Comparison of ENCODE assay signal across 24 cellular contexts in genomic region chr7:37947840-37948198, GRCh38. TPM values are rescaled to one million over a fixed set of nuclear protein-coding genes. Genes with fewer than 3 reads are reported as not detected.
"Had no signal": no experiment of that assay in that cellular context is flagged by ENCODE, and none has a peak within 500 bp of the region (broad histone marks: within the 10 kb centered on the region; RNA-seq: fewer than 3 reads in every experiment).

No MANE protein-coding gene starts in this region.

- H3K4me3 Mint-ChIP-seq: activated B cell treated with CpG ODN at 0.5 μM for 24 hours; activated CD8-positive, alpha-beta T cell treated with anti-CD3 and anti-CD28 coated beads for 36 hours; activated naive CD4-positive, alpha-beta T cell treated with anti-CD3 and anti-CD28 coated beads, Interleukin-2, amount 50 U/mL, for 24 hours; activated T-cell treated with anti-CD3 and anti-CD28 coated beads, Interleukin-2, amount 50 U/mL, for 4 hours; activated T-helper 17 cell treated with anti-CD3 and anti-CD28 coated beads, Interleukin-2, amount 50 U/mL, for 72 hours; naive thymus-derived CD4-positive, alpha-beta T cell; neural crest cell; stimulated activated memory B cell treated with anti-CD40 and anti-IgM and Interleukin-4, amounts not matched to agents 10 μg/mL and 1 μg/mL and 100 μg/mL, for 72 hours; T-cell had no signal

- ATAC-seq: activated CD8-positive, alpha-beta T cell treated with anti-CD3 and anti-CD28 coated beads for 36 hours; activated T-cell treated with anti-CD3 and anti-CD28 coated beads, Interleukin-2, amount 50 U/mL, for 4 hours; activated T-helper 17 cell treated with anti-CD3 and anti-CD28 coated beads, Interleukin-2, amount 50 U/mL, for 72 hours; foreskin keratinocyte; naive thymus-derived CD4-positive, alpha-beta T cell; stimulated activated memory B cell treated with anti-CD40 and anti-IgM and Interleukin-4, amounts not matched to agents 10 μg/mL and 1 μg/mL and 100 μg/mL, for 72 hours; T-cell had no signal

- H3K27ac Mint-ChIP-seq: activated B cell treated with CpG ODN at 0.5 μM for 24 hours; activated CD8-positive, alpha-beta T cell treated with anti-CD3 and anti-CD28 coated beads for 36 hours; activated naive CD4-positive, alpha-beta T cell treated with anti-CD3 and anti-CD28 coated beads, Interleukin-2, amount 50 U/mL, for 24 hours; activated T-helper 17 cell treated with anti-CD3 and anti-CD28 coated beads, Interleukin-2, amount 50 U/mL, for 72 hours; naive thymus-derived CD4-positive, alpha-beta T cell; stimulated activated memory B cell treated with anti-CD40 and anti-IgM and Interleukin-4, amounts not matched to agents 10 μg/mL and 1 μg/mL and 100 μg/mL, for 72 hours; T-cell had no signal

- H3K4me3 ChIP-seq: esophagus muscularis mucosa, smooth muscle cell, testis, transverse colon had no signal

- H3K36me3 Mint-ChIP-seq: activated naive CD4-positive, alpha-beta T cell treated with anti-CD3 and anti-CD28 coated beads, Interleukin-2, amount 50 U/mL, for 24 hours; naive thymus-derived CD4-positive, alpha-beta T cell; stimulated activated memory B cell treated with anti-CD40 and anti-IgM and Interleukin-4, amounts not matched to agents 10 μg/mL and 1 μg/mL and 100 μg/mL, for 72 hours; T-cell had no signal

- H3K9me3 Mint-ChIP-seq: activated CD8-positive, alpha-beta T cell treated with anti-CD3 and anti-CD28 coated beads for 36 hours; activated naive CD4-positive, alpha-beta T cell treated with anti-CD3 and anti-CD28 coated beads, Interleukin-2, amount 50 U/mL, for 24 hours; neural crest cell; stimulated activated memory B cell treated with anti-CD40 and anti-IgM and Interleukin-4, amounts not matched to agents 10 μg/mL and 1 μg/mL and 100 μg/mL, for 72 hours had no signal

- H3K9me3 ChIP-seq: esophagus muscularis mucosa, testis, transverse colon had no signal

- DNase-seq: activated B cell treated with CpG ODN at 0.5 μM for 24 hours; activated CD4-positive, alpha-beta T cell treated with anti-CD3 and anti-CD28 coated beads, Interleukin-2, amount 50 U/mL, for 1 hour; activated CD8-positive, alpha-beta T cell treated with anti-CD3 and anti-CD28 coated beads for 36 hours; activated T-cell treated with anti-CD3 and anti-CD28 coated beads, Interleukin-2, amount 50 U/mL, for 4 hours; anterior cingulate cortex; caudate nucleus; foreskin keratinocyte; kidney glomerular epithelial cell; mammary epithelial cell; midbrain; naive thymus-derived CD4-positive, alpha-beta T cell; stimulated activated CD4-positive, alpha-beta T cell treated with anti-CD3 and anti-CD28 coated beads, Interleukin-1b, Interleukin-23, amount 100 ng/mL, for 48 hours; stimulated activated CD4-positive, alpha-beta T cell treated with anti-CD3 and anti-CD28 coated beads, Interleukin-4, amount 100 ng/mL, for 4 hours; stimulated activated CD8-positive, alpha-beta memory T cell treated with anti-CD3 and anti-CD28 coated beads, Interleukin-4, amount 100 ng/mL, for 48 hours; T-cell; testis; transverse colon had no signal

- H3K27me3 Mint-ChIP-seq: activated B cell treated with CpG ODN at 0.5 μM for 24 hours; activated CD8-positive, alpha-beta T cell treated with anti-CD3 and anti-CD28 coated beads for 36 hours; activated naive CD4-positive, alpha-beta T cell treated with anti-CD3 and anti-CD28 coated beads, Interleukin-2, amount 50 U/mL, for 24 hours; naive thymus-derived CD4-positive, alpha-beta T cell; stimulated activated memory B cell treated with anti-CD40 and anti-IgM and Interleukin-4, amounts not matched to agents 10 μg/mL and 1 μg/mL and 100 μg/mL, for 72 hours had no signal

- H3K36me3 ChIP-seq: transverse colon had no signal

- H3K27me3 ChIP-seq: esophagus muscularis mucosa, foreskin keratinocyte, testis, transverse colon had no signal

- H3K4me1 Mint-ChIP-seq: activated B cell treated with CpG ODN at 0.5 μM for 24 hours; activated naive CD4-positive, alpha-beta T cell treated with anti-CD3 and anti-CD28 coated beads, Interleukin-2, amount 50 U/mL, for 24 hours; activated T-helper 17 cell treated with anti-CD3 and anti-CD28 coated beads, Interleukin-2, amount 50 U/mL, for 72 hours; stimulated activated memory B cell treated with anti-CD40 and anti-IgM and Interleukin-4, amounts not matched to agents 10 μg/mL and 1 μg/mL and 100 μg/mL, for 72 hours had no signal

RNA-seq across cellular contexts. Expression of gene SFRP4, which starts 31.2 kb away (rescaled TPM):
- total RNA-seq: activated B cell treated with CpG ODN at 0.5 μM for 24 hours; activated CD8-positive, alpha-beta T cell treated with anti-CD3 and anti-CD28 coated beads for 36 hours; activated T-cell treated with anti-CD3 and anti-CD28 coated beads, Interleukin-2, amount 50 U/mL, for 4 hours; activated T-helper 17 cell treated with anti-CD3 and anti-CD28 coated beads, Interleukin-2, amount 50 U/mL, for 72 hours; foreskin keratinocyte; mammary epithelial cell; naive thymus-derived CD4-positive, alpha-beta T cell; neural crest cell; smooth muscle cell; T-helper 2 cell treated with Interferon-gamma antibody and Interleukin-4, amounts not matched to agents 100 ng/mL and 5 ng/mL, for 36 hours had no signal
